Comparison of ENCODE assay signal across 19 cellular contexts in the genomic region with DNA sequence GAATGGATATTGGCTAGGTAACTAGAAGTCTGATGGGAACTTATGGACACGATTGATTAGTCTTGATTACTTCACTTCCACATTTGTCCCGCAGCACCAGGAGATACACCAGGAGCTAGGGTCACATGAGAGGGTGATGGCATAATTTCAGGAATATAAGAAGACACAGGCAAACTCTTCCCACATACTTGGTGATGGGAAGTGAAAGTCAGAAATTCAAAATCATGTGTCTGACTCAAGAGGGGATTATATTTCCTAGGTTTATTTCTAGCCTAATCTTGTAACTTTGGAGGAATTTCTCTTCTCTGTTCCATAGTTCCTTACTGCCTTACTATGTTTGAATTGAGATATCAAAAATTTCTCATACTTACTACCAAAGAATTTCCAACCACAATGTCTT.
DNase-seq lines count a peak whose midpoint lies in the region; ATAC-seq and TF ChIP-seq lines count a peak whose summit lies in the region.
"Had no signal": no experiment of that assay in that cellular context is flagged by ENCODE, and none has a peak within 500 bp of the region (broad histone marks: within the 10 kb centered on the region; RNA-seq: fewer than 3 reads in every experiment).

No MANE protein-coding gene starts in this region.

- H3K27me3 Mint-ChIP-seq in T-cell = peaks cover 0 to 4% of the 10 kb centered on the region in 2 donors
- H3K27me3 Mint-ChIP-seq: CD4-positive, CD25-positive, alpha-beta regulatory T cell; CD8-positive, alpha-beta memory T cell; IgD-negative memory B cell had no signal

- H3K36me3 ChIP-seq in psoas muscle (ENCODE audit: insufficient read depth in 1 of 2, low read depth in 1 of 2) = no peaks in the 10 kb centered on the region

- H3K4me3 Mint-ChIP-seq in T-cell = no peak overlapping the region
- H3K4me3 Mint-ChIP-seq: B cell; CD4-positive, CD25-positive, alpha-beta regulatory T cell; CD8-positive, alpha-beta memory T cell; GM23338; HFFc6; IgD-negative memory B cell had no signal

- no peak for TF ChIP-seq CTCF in psoas muscle (IDR thresholded peaks at IDR 0.05)
- no peak for TF ChIP-seq CTCF in GM20000 (IDR thresholded peaks at IDR 0.05; ENCODE audit: extremely low read depth, missing control alignments)

- POLR2A ChIA-PET in T-cell (lab: Charles Lee) = interaction anchor here in 1 of 2 donors (0.6 kb wide), 1 partner anchor 183 kb away, joined by 4 read pairs; no protein-coding TSS in a partner anchor

- no peak overlapping the region for H3K27ac Mint-ChIP-seq in T-cell
- H3K27ac Mint-ChIP-seq: B cell; CD4-positive, CD25-positive, alpha-beta regulatory T cell; CD8-positive, alpha-beta memory T cell; GM23338; HFFc6 had no signal

- H3K36me3 Mint-ChIP-seq in T-cell = no peaks in the 10 kb centered on the region
- H3K36me3 Mint-ChIP-seq: CD4-positive, CD25-positive, alpha-beta regulatory T cell; CD8-positive, alpha-beta memory T cell; IgD-negative memory B cell had no signal

- H3K4me1 Mint-ChIP-seq in T-cell = no peaks in the 10 kb centered on the region
- H3K4me1 Mint-ChIP-seq: B cell; CD4-positive, CD25-positive, alpha-beta regulatory T cell; CD8-positive, alpha-beta memory T cell; IgD-negative memory B cell had no signal

- ATAC-seq in psoas muscle (peak in 1 of 4 donors; percentile 23), T-cell (replicated peaks in 1 of 4) (no peak), HG02588 (IDR thresholded peaks at IDR 0.05; ENCODE audit: unreplicated experiment) (no peak)
- ATAC-seq: GM23338 had no signal

- no peaks in the 10 kb centered on the region for H3K9me3 ChIP-seq in psoas muscle
- H3K9me3 ChIP-seq: BLaER1 treated with 17β-estradiol and CSF1 and Interleukin-3, amounts not matched to agents 10 nM and 100 nM had no signal

- no peaks in the 10 kb centered on the region for H3K9me3 Mint-ChIP-seq in T-cell
- H3K9me3 Mint-ChIP-seq: GM23338, HFFc6 had no signal

- WGBS in psoas muscle, 3 donors = 73 to 92% (median 75%) methylated on average over 2 of the region's 2 CpGs

- intact Hi-C loops in psoas muscle (cut with DNase I) = no loop called here

- H3K4me1 ChIP-seq in psoas muscle = peaks cover 31% of the 10 kb centered on the region

- peak overlapping the region; percentile 1 for H3K27ac ChIP-seq in psoas muscle
- H3K27ac ChIP-seq: BLaER1 treated with 17β-estradiol and CSF1 and Interleukin-3, amounts not matched to agents 10 nM and 100 nM had no signal

- H3K4me3 ChIP-seq in psoas muscle = no peak overlapping the region
- H3K4me3 ChIP-seq: BLaER1 treated with 17β-estradiol and CSF1 and Interleukin-3, amounts not matched to agents 10 nM and 100 nM; GM23338 had no signal

- no peaks in the 10 kb centered on the region for H3K27me3 ChIP-seq in psoas muscle (ENCODE audit: insufficient read depth in 3 of 3, low read length in 2 of 3)
- H3K27me3 ChIP-seq: BLaER1 treated with 17β-estradiol and CSF1 and Interleukin-3, amounts not matched to agents 10 nM and 100 nM had no signal

- CTCF ChIA-PET in T-cell (lab: Charles Lee) = no interaction called here

- peak; percentile 25 for DNase-seq in CD1c-positive myeloid dendritic cell (ENCODE audit: extremely low spot score)
- DNase-seq in MV-4-11 (lab: John Stamatoyannopoulos, UW) = peak; percentile 11
- DNase-seq in fibroblast of gingiva (ENCODE audit: low read depth) = peak; percentile 53
- DNase-seq in psoas muscle = no peak
- no peak for DNase-seq in T-cell
- DNase-seq in GM20000 (ENCODE audit: low spot score) = no peak
- no peak for DNase-seq in GF-D8 (lab: John Stamatoyannopoulos, UW)
- DNase-seq: 8988T; CD4-positive, CD25-positive, alpha-beta regulatory T cell; CD8-positive, alpha-beta memory T cell; COR-L47; HCEC 1CT; HFFc6; KBM-7 had no signal

Comparison
In these comparisons a context has a peak if more than half of its experiments do, and no peak if none do; other contexts are left out.
1. DNase-seq: peak in CD1c-positive myeloid dendritic cell (single experiment), MV-4-11 (single experiment) and fibroblast of gingiva (single experiment); none in psoas muscle (0 of 2), T-cell (0 of 34), GM20000 (single experiment) and GF-D8 (single experiment).